Comparison of ENCODE assay signal across 23 cellular contexts in genomic region chr12:129115558-129115957, GRCh38.
"Had no signal": no experiment of that assay in that cellular context is flagged by ENCODE, and none has a peak within 500 bp of the region (broad histone marks: within the 10 kb centered on the region; RNA-seq: fewer than 3 reads in every experiment).

No MANE protein-coding gene starts in this region.

- H3K9me3 Mint-ChIP-seq: dendritic cell treated with granulocyte-macrophage colony-stimulating factor and Interleukin-4, amounts not matched to agents 40 ng/mL and 50 ng/mL, for 4 days; mesothelial cell of epicardium had no signal

- H3K9me3 ChIP-seq: colonic mucosa, lower lobe of right lung, mucosa of descending colon had no signal

- H3K4me3 Mint-ChIP-seq: dendritic cell treated with granulocyte-macrophage colony-stimulating factor and Interleukin-4, amounts not matched to agents 40 ng/mL and 50 ng/mL, for 4 days; effector memory CD8-positive, alpha-beta T cell; immature natural killer cell; mesothelial cell of epicardium; naive B cell had no signal

- H3K79me2 ChIP-seq: hepatocyte had no signal

- H2AFZ ChIP-seq: hepatocyte had no signal

- H3K4me2 ChIP-seq: hepatocyte had no signal

- ATAC-seq: effector memory CD8-positive, alpha-beta T cell; foreskin keratinocyte; gastroesophageal sphincter; heart left ventricle; left cardiac atrium; left lung; left ventricle myocardium superior; lower lobe of right lung; mucosa of descending colon had no signal

- FAIRE-seq: endothelial cell of umbilical vein, frontal cortex, keratinocyte had no signal

- H3K27me3 Mint-ChIP-seq: dendritic cell treated with granulocyte-macrophage colony-stimulating factor and Interleukin-4, amounts not matched to agents 40 ng/mL and 50 ng/mL, for 4 days had no signal

- H3K27ac ChIP-seq: colonic mucosa, esophagus muscularis mucosa, foreskin keratinocyte, gastroesophageal sphincter, heart left ventricle, hepatocyte, left lung, lower lobe of right lung had no signal

- H3K4me1 Mint-ChIP-seq: immature natural killer cell, mesothelial cell of epicardium, naive B cell had no signal

- H3K4me1 ChIP-seq: colonic mucosa, esophagus muscularis mucosa, foreskin keratinocyte, gastroesophageal sphincter, heart left ventricle, left lung, lower lobe of right lung had no signal

- DNase-seq: colonic mucosa; cortex of kidney; effector CD8-positive, alpha-beta T cell; effector memory CD8-positive, alpha-beta T cell; foreskin keratinocyte; heart left ventricle; hypothalamus; immature natural killer cell; left cardiac atrium; left lung; left ventricle myocardium superior; lower lobe of right lung; mesenchymal stem cell; mucosa of descending colon; naive B cell had no signal

- H3K27me3 ChIP-seq: colonic mucosa, foreskin keratinocyte, hepatocyte, left lung had no signal

- H3K36me3 ChIP-seq: colonic mucosa, esophagus muscularis mucosa, gastroesophageal sphincter, heart left ventricle, left lung, lower lobe of right lung had no signal

- H3K27ac Mint-ChIP-seq: dendritic cell treated with granulocyte-macrophage colony-stimulating factor and Interleukin-4, amounts not matched to agents 40 ng/mL and 50 ng/mL, for 4 days; effector memory CD8-positive, alpha-beta T cell; immature natural killer cell; mesothelial cell of epicardium; naive B cell had no signal

- H3K36me3 Mint-ChIP-seq: immature natural killer cell, mesothelial cell of epicardium, naive B cell had no signal

- H3K4me3 ChIP-seq: colonic mucosa, esophagus muscularis mucosa, gastroesophageal sphincter, heart left ventricle, hepatocyte, left lung, lower lobe of right lung, mucosa of descending colon had no signal
